In the genomic region with DNA sequence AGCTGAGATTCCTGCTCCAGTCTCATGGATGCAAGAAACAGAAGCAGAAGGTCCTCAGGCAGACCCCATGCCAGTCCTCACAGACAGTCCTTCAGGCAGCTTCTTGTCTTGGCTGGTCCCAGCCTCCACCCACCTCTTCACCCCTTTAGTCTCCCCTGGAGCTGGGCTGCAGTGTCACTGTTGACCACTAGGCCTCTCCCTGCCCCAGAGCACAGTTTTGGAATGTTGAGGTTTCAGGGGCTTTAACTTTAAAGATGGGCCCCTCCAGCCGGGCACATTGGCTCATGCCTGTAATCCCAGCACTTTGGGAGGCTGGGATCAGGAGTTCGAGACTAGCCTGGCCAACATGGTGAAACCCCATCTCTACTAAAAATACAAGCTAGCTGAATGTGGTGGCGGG, we compare ENCODE assay signal across 14 cellular contexts. TPM values are rescaled to one million over a fixed set of nuclear protein-coding genes. Genes with fewer than 3 reads are reported as not detected.
DNase-seq lines count a peak whose midpoint lies in the region; ATAC-seq, FAIRE-seq and TF ChIP-seq lines count a peak whose summit lies in the region.
"Had no signal": no experiment of that assay in that cellular context is flagged by ENCODE, and none has a peak within 500 bp of the region (broad histone marks: within the 10 kb centered on the region; RNA-seq: fewer than 3 reads in every experiment).

No MANE protein-coding gene starts in this region.

- H3K27me3 ChIP-seq in BE2C (no peaks in the 10 kb centered on the region), H9 (ENCODE audit: insufficient read depth, low read length) (no peaks in the 10 kb centered on the region; the same call in 1 of the 2 replicates), astrocyte (ENCODE audit: insufficient read depth, low read length) (no peaks in the 10 kb centered on the region), keratinocyte (ENCODE audit: control insufficient read depth, extremely low read depth, insufficient read depth, low read length) (no peaks in the 10 kb centered on the region), pancreas (no peaks in the 10 kb centered on the region)

- no peak overlapping the region for H3K4me2 ChIP-seq in H9 (ENCODE audit: insufficient read depth, insufficient read length, low read length)
- H3K4me2 ChIP-seq in astrocyte (ENCODE audit: low read length): no peak overlapping the region
- no peak overlapping the region for H3K4me2 ChIP-seq in keratinocyte (ENCODE audit: control insufficient read depth, extremely low read depth, insufficient read depth, low read depth, low read length)

- H3K4me3 Mint-ChIP-seq in H9 (no peak overlapping the region), astrocyte (ENCODE audit: unreplicated experiment) (no peak overlapping the region)
- H3K4me3 Mint-ChIP-seq: brain; CD4-positive, CD25-positive, alpha-beta regulatory T cell had no signal

- H3K56ac ChIP-seq in H9 (ENCODE audit: insufficient read length, low read depth, low read length): no peak overlapping the region

- H3K9ac ChIP-seq in H9 (ENCODE audit: extremely low read depth, insufficient read length, low read length) (no peak overlapping the region), astrocyte (ENCODE audit: low read length) (no peak overlapping the region), keratinocyte (ENCODE audit: control insufficient read depth, extremely low read depth, insufficient read depth, low read length) (no peak overlapping the region)

- dilution Hi-C loops in keratinocyte (cut with MboI; ENCODE audit: extremely low pct_ligation_motif_present, low sequenced_read_pairs): no loop called here

- H3K4me1 ChIP-seq in BE2C: no peaks in the 10 kb centered on the region
- no peaks in the 10 kb centered on the region for H3K4me1 ChIP-seq in H9 (ENCODE audit: insufficient read depth, low read length)
- no peaks in the 10 kb centered on the region for H3K4me1 ChIP-seq in astrocyte (ENCODE audit: insufficient read depth, low read length)
- no peaks in the 10 kb centered on the region for H3K4me1 ChIP-seq in keratinocyte (ENCODE audit: control insufficient read depth, extremely low read depth, insufficient read depth, low read length)
- H3K4me1 ChIP-seq in pancreas: no peaks in the 10 kb centered on the region

- no peaks in the 10 kb centered on the region for H3K79me1 ChIP-seq in H9 (ENCODE audit: insufficient read depth, low read depth, low read length, poor library complexity, severe bottlenecking)

- no peak overlapping the region for H2BK120ac ChIP-seq in H9 (ENCODE audit: low read depth, low read length, poor library complexity, severe bottlenecking)

- H2AFZ ChIP-seq in H9 (ENCODE audit: low read length) (no peak overlapping the region), astrocyte (ENCODE audit: low read depth, low read length) (no peak overlapping the region), keratinocyte (ENCODE audit: control insufficient read depth, low read length) (no peak overlapping the region)

- 0 out of 4 replicates have a peak, but pooled peaks cover 0 to 3% of the 10 kb centered on the region in 2 experiments for H3K4me1 Mint-ChIP-seq in H9
- H3K4me1 Mint-ChIP-seq in astrocyte (ENCODE audit: low read depth, unreplicated experiment): no peaks in the 10 kb centered on the region

- intact Hi-C loops in pancreas (cut with DNase I): no loop called here

- H2BK20ac ChIP-seq in H9 (ENCODE audit: low read depth, low read length, poor library complexity, severe bottlenecking): no peak overlapping the region

- WGBS in H9 (ENCODE audit: extremely low coverage, insufficient read length, low lambda C conversion rate): no CpG with 5 or more reads among the region's 3 CpGs
- 99 to 100% methylated on average over 3 of the region's 3 CpGs for WGBS in pancreas, 2 donors

- H3K4ac ChIP-seq in H9 (ENCODE audit: low read depth, low read length): no peak overlapping the region

- H3T11ph ChIP-seq in H9 (ENCODE audit: low read length): no peak overlapping the region

- no peak for DNase-seq in BE2C
- DNase-seq in H9: no peak
- DNase-seq in astrocyte (ENCODE audit: low read depth): no peak
- no peak for DNase-seq in keratinocyte (ENCODE audit: low read depth, low spot score)
- no peak for DNase-seq in stimulated activated CD4-positive, alpha-beta T cell treated with anti-CD3 and anti-CD28 coated beads, Interleukin-2, amount 100 ng/mL, for 48 hours
- no peak for DNase-seq in DMS53 treated with DMSO at 0.1 percent for 48 hours (lab: John Stamatoyannopoulos, UW; ENCODE audit: unreplicated experiment)
- DNase-seq in pancreas: no peak
- DNase-seq: CD4-positive, CD25-positive, alpha-beta regulatory T cell; HCEC 1CT; NCI-H446 had no signal

- H3K9me3 Mint-ChIP-seq in H9 (no peaks in the 10 kb centered on the region), astrocyte (ENCODE audit: unreplicated experiment) (no peaks in the 10 kb centered on the region)
- H3K9me3 Mint-ChIP-seq: brain had no signal

- H4K5ac ChIP-seq in H9 (ENCODE audit: insufficient read length, low read depth, low read length): no peak overlapping the region

- H4K20me1 ChIP-seq in H9 (ENCODE audit: control insufficient read depth, insufficient read depth, insufficient read length) (no peaks in the 10 kb centered on the region), astrocyte (ENCODE audit: insufficient read depth, low read length) (peaks cover 24% of the 10 kb centered on the region), keratinocyte (ENCODE audit: control insufficient read depth, extremely low read depth, insufficient read depth, low read length) (peaks cover 1% of the 10 kb centered on the region)

- no peaks in the 10 kb centered on the region for H3K9me1 ChIP-seq in keratinocyte (ENCODE audit: control insufficient read depth, extremely low read depth, insufficient read depth, low read length)

- TF ChIP-seq CTCF in BE2C (IDR thresholded peaks at IDR 0.05; ENCODE audit: low read depth, low read length) (peak; percentile 45), H9 (conservative IDR thresholded peaks at IDR 0.05) (peak; percentile 65), astrocyte (IDR thresholded peaks at IDR 0.05; ENCODE audit: insufficient read depth, low read depth, low read length) (peak; percentile 22), keratinocyte (optimal IDR thresholded peaks at IDR 0.05 in 1 of 3, IDR thresholded peaks at IDR 0.05 in 1 of 3, conservative IDR thresholded peaks at IDR 0.05 in 1 of 3; ENCODE audit: extremely low read depth in 1 of 3, insufficient read depth in 2 of 3, low read length in 3 of 3) (peak; percentile 20 to 38 (median 37)), pancreas (IDR thresholded peaks at IDR 0.05) (peak in 1 of 4 donors; percentile 11)

- no peaks in the 10 kb centered on the region for H3K36me3 ChIP-seq in BE2C
- H3K36me3 ChIP-seq in astrocyte (ENCODE audit: insufficient read depth, low read length): peaks cover 19% of the 10 kb centered on the region
- H3K36me3 ChIP-seq in keratinocyte (ENCODE audit: control insufficient read depth in 2 of 2, extremely low read depth in 1 of 2, insufficient read depth in 2 of 2, low read length in 2 of 2): peaks cover 23 to 51% of the 10 kb centered on the region in 2 experiments
- peaks cover 0 to 39% (median 13%) of the 10 kb centered on the region in 3 donors for H3K36me3 ChIP-seq in pancreas

- ATAC-seq in HG03342 (IDR thresholded peaks at IDR 0.05; ENCODE audit: unreplicated experiment) (no peak), pancreas (no peak)

- no peak overlapping the region for H2BK12ac ChIP-seq in H9 (ENCODE audit: insufficient read length, low read depth, low read length)

- no peaks in the 10 kb centered on the region for H3K23me2 ChIP-seq in H9 (ENCODE audit: insufficient read length, low read depth, low read length, poor library complexity, severe bottlenecking)

- H3K4me3 ChIP-seq in BE2C (ENCODE audit: low read depth, low read length) (no peak overlapping the region), astrocyte (ENCODE audit: insufficient read depth, low read depth, low read length) (no peak overlapping the region), keratinocyte (ENCODE audit: control insufficient read depth in 2 of 3, extremely low read depth in 1 of 3, insufficient read depth in 2 of 3, low read depth in 1 of 3, low read length in 3 of 3) (no peak overlapping the region), pancreas (no peak overlapping the region)

- H4K91ac ChIP-seq in H9 (ENCODE audit: insufficient read length, low read depth, low read length): no peak overlapping the region

- no peaks in the 10 kb centered on the region for H3K79me2 ChIP-seq in H9 (ENCODE audit: insufficient read depth, low read length)
- H3K79me2 ChIP-seq in astrocyte (ENCODE audit: insufficient read depth, low read length): no peaks in the 10 kb centered on the region
- H3K79me2 ChIP-seq in keratinocyte (ENCODE audit: control insufficient read depth, insufficient read depth, low read length): no peaks in the 10 kb centered on the region

- no peak overlapping the region for H3K23ac ChIP-seq in H9 (ENCODE audit: insufficient read length, low read depth, low read length)

- FAIRE-seq in astrocyte (lab: Jason Lieb, UNC): no peak
- no peak for FAIRE-seq in keratinocyte (lab: Jason Lieb, UNC)
- FAIRE-seq in pancreas (lab: Jason Lieb, UNC): no peak

- H3K27ac ChIP-seq in H9 (ENCODE audit: insufficient read length, low read depth, low read length) (no peak overlapping the region), astrocyte (ENCODE audit: low read depth, low read length) (no peak overlapping the region), keratinocyte (ENCODE audit: control insufficient read depth, insufficient read depth, low read length) (no peak overlapping the region), pancreas (no peak overlapping the region)
- H3K27ac ChIP-seq: epithelial cell of prostate had no signal

- no peak overlapping the region for H3K14ac ChIP-seq in H9 (ENCODE audit: insufficient read depth, low read length)

- H4K8ac ChIP-seq in H9 (replicated peaks; ENCODE audit: insufficient read length, low read depth, low read length): no peak overlapping the region

- H2BK15ac ChIP-seq in H9 (ENCODE audit: low read depth, low read length): no peak overlapping the region

- H3K36me3 Mint-ChIP-seq in H9 (ENCODE audit: insufficient read depth in 1 of 3, low read depth in 3 of 3) (peaks cover 5 to 58% (median 47%) of the 10 kb centered on the region in 3 experiments; a peak in 6 of 7 replicates), astrocyte (ENCODE audit: low read depth, unreplicated experiment) (peaks cover 11% of the 10 kb centered on the region)

- H3K18ac ChIP-seq in H9 (ENCODE audit: insufficient read length, low read depth, low read length): no peak overlapping the region

- H3K27me3 Mint-ChIP-seq in H9 (ENCODE audit: low read depth) (peaks cover 3% of the 10 kb centered on the region), astrocyte (ENCODE audit: low read depth, unreplicated experiment) (no peaks in the 10 kb centered on the region)
- H3K27me3 Mint-ChIP-seq: brain; CD4-positive, CD25-positive, alpha-beta regulatory T cell had no signal

- no peak overlapping the region for H2AK5ac ChIP-seq in H9 (ENCODE audit: insufficient read length, low read length)

- H3K27ac Mint-ChIP-seq in H9: no peak overlapping the region
- no peak overlapping the region for H3K27ac Mint-ChIP-seq in astrocyte (ENCODE audit: unreplicated experiment)
- H3K27ac Mint-ChIP-seq: brain had no signal

- H3K9me3 ChIP-seq in BE2C (no peaks in the 10 kb centered on the region), H9 (ENCODE audit: control insufficient read depth, low read depth, low read length) (no peaks in the 10 kb centered on the region), astrocyte (ENCODE audit: insufficient read depth, low read depth, low read length) (no peaks in the 10 kb centered on the region), keratinocyte (ENCODE audit: control insufficient read depth, low read depth, low read length) (no peaks in the 10 kb centered on the region), pancreas (no peaks in the 10 kb centered on the region)

- no peak overlapping the region for H2BK5ac ChIP-seq in H9 (ENCODE audit: insufficient read length, low read length)

RNA-seq across cellular contexts. Expression of gene GCAT, which starts 39.5 kb away (rescaled TPM):
- polyA plus RNA-seq in BE2C (2012; ENCODE audit: insufficient read depth, insufficient read length, low read depth): 24.4 TPM
- total RNA-seq in H9 (2021): 26.9 and 28.8 TPM in 2 replicates
- 12.8 and 14.3 TPM in 2 replicates for total RNA-seq in astrocyte
- polyA plus RNA-seq in keratinocyte: 8.2 to 8.5 TPM (median 8.4 TPM) in 3 replicates
- polyA plus RNA-seq in keratinocyte (2011; ENCODE audit: low read depth): 9.2 TPM
- polyA plus RNA-seq in keratinocyte (2011; cell fraction: cytosol; rRNA removed): 6.1 and 12.1 TPM in 2 replicates
- polyA plus RNA-seq in keratinocyte (2011; cell fraction: nucleus; rRNA removed): 6.6 and 8.2 TPM in 2 replicates
- 8.4 and 13.9 TPM in 2 replicates for polyA plus RNA-seq in keratinocyte (2012; ENCODE audit: low replicate concordance)
- 6.7 to 11.5 TPM (median 9.6 TPM) in 3 replicates for polyA minus RNA-seq in keratinocyte
- polyA minus RNA-seq in keratinocyte (2011; cell fraction: cytosol; rRNA and poly(A)+ RNA removed): 28.4 TPM
- polyA minus RNA-seq in keratinocyte (2011; cell fraction: nucleus; rRNA and poly(A)+ RNA removed): 3.2 and 4.5 TPM in 2 replicates
- total RNA-seq in pancreas: 10 to 100 TPM; 27.1 to 54.8 (median 37.8) TPM
- 10 to 100 TPM; 30.9 to 62.7 TPM for polyA plus RNA-seq in pancreas

RNA-seq across cellular contexts. Expression of gene GALR3, which starts 54.9 kb away (rescaled TPM):
- not detected for polyA plus RNA-seq in BE2C (2012; ENCODE audit: insufficient read depth, insufficient read length, low read depth)
- total RNA-seq in H9 (2021) (0.31 and 0.59 TPM in 2 replicates), astrocyte (not detected in 2 replicates), pancreas (under 1 TPM in 4 of 6 donors, not detected in 2; 0.19 to 0.75 (median 0.42) TPM)
- polyA plus RNA-seq in keratinocyte (not detected in 3 replicates), pancreas (under 1 TPM in 1 of 2 donors, not detected in 1; 0.65 TPM)
- polyA plus RNA-seq in keratinocyte (2011; ENCODE audit: low read depth): not detected
- polyA plus RNA-seq in keratinocyte (2011; cell fraction: cytosol; rRNA removed): not detected in 2 replicates
- not detected in 2 replicates for polyA plus RNA-seq in keratinocyte (2011; cell fraction: nucleus; rRNA removed)
- not detected in 2 replicates for polyA plus RNA-seq in keratinocyte (2012; ENCODE audit: low replicate concordance)
- not detected in 3 replicates for polyA minus RNA-seq in keratinocyte
- polyA minus RNA-seq in keratinocyte (2011; cell fraction: cytosol; rRNA and poly(A)+ RNA removed): not detected
- not detected in 2 replicates for polyA minus RNA-seq in keratinocyte (2011; cell fraction: nucleus; rRNA and poly(A)+ RNA removed)
- total RNA-seq: CD4-positive, CD25-positive, alpha-beta regulatory T cell; skeletal muscle tissue had no signal
- polyA plus RNA-seq: CD4-positive, CD25-positive, alpha-beta regulatory T cell had no signal
